In genomic region chr11:17076517-17077239, GRCh38 we compare ENCODE assay signal across 8 cellular contexts. TPM values are rescaled to one million over a fixed set of nuclear protein-coding genes. Genes with fewer than 3 reads are reported as not detected.
DNase-seq lines count a peak whose midpoint lies in the region; ATAC-seq and TF ChIP-seq lines count a peak whose summit lies in the region.

No MANE protein-coding gene starts in this region.

- no peak for TF ChIP-seq POLR2A in Peyer's patch (IDR thresholded peaks at IDR 0.05)

- H3K27ac Mint-ChIP-seq in osteocyte (ENCODE audit: unreplicated experiment): peak overlapping the region; percentile 99

- no peaks in the 10 kb centered on the region for H3K9me3 ChIP-seq in ES-I3 (ENCODE audit: control insufficient read depth, insufficient read depth, low read length)
- no peaks in the 10 kb centered on the region for H3K9me3 ChIP-seq in Peyer's patch

- TF ChIP-seq CTCF in Peyer's patch (IDR thresholded peaks at IDR 0.05) (no peak), osteocyte (IDR thresholded peaks at IDR 0.05) (no peak)

- peak overlapping the region; percentile 86 to 93 (median 90) for H3K27ac ChIP-seq in Peyer's patch
- H3K27ac ChIP-seq in epithelial cell of prostate: peak overlapping the region; percentile 80

- H3K36me3 Mint-ChIP-seq in osteocyte (ENCODE audit: unreplicated experiment): peaks cover 25% of the 10 kb centered on the region

- H3K4me3 ChIP-seq in Peyer's patch: peak overlapping the region; percentile 75 to 88 (median 82)

- H3K36me3 ChIP-seq in ES-I3 (ENCODE audit: insufficient read depth, low read length) (peaks cover 21% of the 10 kb centered on the region), Peyer's patch (peaks cover 0 to 35% (median 0%) of the 10 kb centered on the region in 3 donors)

- DNase-seq in Peyer's patch (no peak), epithelial cell of prostate (ENCODE audit: low read depth, low spot score) (no peak), osteocyte (ENCODE audit: extremely low spot score, unreplicated experiment) (no peak), NCI-H510A treated with DMSO at 0.1 percent for 48 hours (lab: John Stamatoyannopoulos, UW) (no peak), Kasumi-1 (lab: John Stamatoyannopoulos, UW) (no peak)

- no peak for ATAC-seq in GM18498 (IDR thresholded peaks at IDR 0.05; ENCODE audit: unreplicated experiment)
- ATAC-seq in GM19023 (IDR thresholded peaks at IDR 0.05; ENCODE audit: unreplicated experiment): no peak

- no peaks in the 10 kb centered on the region for H3K27me3 Mint-ChIP-seq in osteocyte (ENCODE audit: unreplicated experiment)

- H3K4me1 ChIP-seq in ES-I3 (ENCODE audit: insufficient read depth, low read length) (peaks cover 5% of the 10 kb centered on the region), Peyer's patch (peaks cover 0 to 21% (median 7%) of the 10 kb centered on the region in 4 donors)

- H3K27me3 ChIP-seq in Peyer's patch: no peaks in the 10 kb centered on the region

- H3K9ac ChIP-seq in ES-I3 (ENCODE audit: low read depth, low read length): peak overlapping the region; percentile 82

- H3K4me3 Mint-ChIP-seq in osteocyte (ENCODE audit: unreplicated experiment): peak overlapping the region; percentile 98

- peaks cover 30% of the 10 kb centered on the region for H3K4me1 Mint-ChIP-seq in osteocyte (ENCODE audit: unreplicated experiment)

- no peaks in the 10 kb centered on the region for H3K9me3 Mint-ChIP-seq in osteocyte (ENCODE audit: unreplicated experiment)

RNA-seq across cellular contexts. Expression of gene RPS13, which starts 0.8 kb away (rescaled TPM):
- total RNA-seq in Peyer's patch (1,000 to 10,000 TPM in 1 of 4 donors, 100 to 1,000 TPM in 3; 361 to 1,404 (median 753) TPM), osteocyte (981 and 1,003 TPM in 2 replicates)
